8 cellular contexts compared by ENCODE assay signal in genomic region chr20:36936761-36937432, GRCh38. TPM values are rescaled to one million over a fixed set of nuclear protein-coding genes. Genes with fewer than 3 reads are reported as not detected.
DNase-seq lines count a peak whose midpoint lies in the region; ATAC-seq and TF ChIP-seq lines count a peak whose summit lies in the region.
"Not testable (repeated sequence)": the region's sequence is repeated elsewhere in the genome, so short reads cannot be mapped to it uniquely, and the experiment has no call there.

No MANE protein-coding gene starts in this region.

- peak overlapping the region; percentile 26 for H3K4me3 Mint-ChIP-seq in CD8-positive, alpha-beta T cell
- peak overlapping the region in 2 of 3 donors; percentile 14 to 56 for H3K4me3 Mint-ChIP-seq in T-cell
- not testable (repeated sequence) for H3K4me3 Mint-ChIP-seq in activated naive CD4-positive, alpha-beta T cell treated with anti-CD3 and anti-CD28 coated beads, Interleukin-2, amount 10 ng/mL, durations not matched to agents 7 days and 5 days

- H3K27me3 ChIP-seq in CD8-positive, alpha-beta T cell (ENCODE audit: insufficient read depth, low read length); left ventricle myocardium inferior (ENCODE audit: low read depth); skeletal muscle tissue (ENCODE audit: control insufficient read depth in 3 of 3, insufficient read depth in 3 of 3, low read length in 3 of 3); upper lobe of right lung: not testable (repeated sequence)

- not testable (repeated sequence) for H3K9me3 ChIP-seq in CD8-positive, alpha-beta T cell (ENCODE audit: low read length); left ventricle myocardium inferior (replicated peaks); skeletal muscle tissue (ENCODE audit: control insufficient read depth in 3 of 3, low read length in 3 of 3); upper lobe of right lung

- not testable (repeated sequence) for H3K9me3 Mint-ChIP-seq in CD8-positive, alpha-beta T cell; T-cell; activated naive CD4-positive, alpha-beta T cell treated with anti-CD3 and anti-CD28 coated beads, Interleukin-2, amount 10 ng/mL, durations not matched to agents 7 days and 5 days

- H3K4me3 ChIP-seq in CD8-positive, alpha-beta T cell (ENCODE audit: low read depth, low read length); left ventricle myocardium inferior; skeletal muscle tissue (ENCODE audit: low read length in 3 of 3); upper lobe of right lung: not testable (repeated sequence)
- peak overlapping the region; percentile 12 for H3K4me3 ChIP-seq in coronary artery

- not testable (repeated sequence) for H3K27me3 Mint-ChIP-seq in CD8-positive, alpha-beta T cell (ENCODE audit: low read depth); T-cell; activated naive CD4-positive, alpha-beta T cell treated with anti-CD3 and anti-CD28 coated beads, Interleukin-2, amount 10 ng/mL, durations not matched to agents 7 days and 5 days

- H3K36me3 ChIP-seq in CD8-positive, alpha-beta T cell (ENCODE audit: insufficient read depth, low read length): peaks cover 55% of the 10 kb centered on the region
- H3K36me3 ChIP-seq in left ventricle myocardium inferior: peaks cover 74% of the 10 kb centered on the region
- H3K36me3 ChIP-seq in skeletal muscle tissue (ENCODE audit: control insufficient read depth in 3 of 3, insufficient read depth in 3 of 3, low read length in 3 of 3): not testable (repeated sequence)
- H3K36me3 ChIP-seq in upper lobe of right lung: peaks cover 76% of the 10 kb centered on the region

- not testable (repeated sequence) for ATAC-seq in CD8-positive, alpha-beta T cell; T-cell (replicated peaks in 1 of 4)
- ATAC-seq in upper lobe of right lung: peak; percentile 51

- H3K27ac Mint-ChIP-seq in CD8-positive, alpha-beta T cell: peak overlapping the region; percentile 88
- peak overlapping the region; percentile 77 to 87 for H3K27ac Mint-ChIP-seq in T-cell
- peak overlapping the region; percentile 58 for H3K27ac Mint-ChIP-seq in activated naive CD4-positive, alpha-beta T cell treated with anti-CD3 and anti-CD28 coated beads, Interleukin-2, amount 10 ng/mL, durations not matched to agents 7 days and 5 days

- CTCF ChIA-PET in CD8-positive, alpha-beta T cell (lab: Charles Lee): interaction anchor here (0.6 to 1.1 kb wide), 2 partner anchors 18 to 37 kb away, joined by 3 read pairs; no protein-coding TSS in a partner anchor
- CTCF ChIA-PET in T-cell (lab: Charles Lee): interaction anchor here (0.6 to 1.8 kb wide), 3 partner anchors 15 to 347 kb away, joined by 5 to 7 read pairs (median 5); no protein-coding TSS in a partner anchor
- CTCF ChIA-PET in activated naive CD4-positive, alpha-beta T cell treated with anti-CD3 and anti-CD28 coated beads, Interleukin-2, amount 10 ng/mL, durations not matched to agents 7 days and 5 days (lab: Charles Lee): not testable (repeated sequence)

- POLR2A ChIA-PET in CD8-positive, alpha-beta T cell (lab: Charles Lee): interaction anchor here (0.6 to 0.9 kb wide), 2 partner anchors 8 to 27 kb away, joined by 3 to 4 read pairs; no protein-coding TSS in a partner anchor
- POLR2A ChIA-PET in T-cell (lab: Charles Lee): interaction anchor here (0.6 to 0.7 kb wide), 6 partner anchors 9 to 159 kb away, joined by 3 to 7 read pairs (median 4); no protein-coding TSS in a partner anchor

- peaks cover 74% of the 10 kb centered on the region for H3K36me3 Mint-ChIP-seq in CD8-positive, alpha-beta T cell
- peaks cover 51% of the 10 kb centered on the region for H3K36me3 Mint-ChIP-seq in T-cell
- H3K36me3 Mint-ChIP-seq in activated naive CD4-positive, alpha-beta T cell treated with anti-CD3 and anti-CD28 coated beads, Interleukin-2, amount 10 ng/mL, durations not matched to agents 7 days and 5 days: peaks cover 63% of the 10 kb centered on the region

- H3K27ac ChIP-seq in CD8-positive, alpha-beta T cell (ENCODE audit: low read depth, low read length): not testable (repeated sequence)
- H3K27ac ChIP-seq in coronary artery: peak overlapping the region; percentile 65 to 79
- peak overlapping the region; percentile 93 for H3K27ac ChIP-seq in left ventricle myocardium inferior (replicated peaks)
- H3K27ac ChIP-seq in skeletal muscle tissue (ENCODE audit: low read depth, low read length): peak overlapping the region; percentile 62
- H3K27ac ChIP-seq in upper lobe of right lung: peak overlapping the region; percentile 37

- peaks cover 69% of the 10 kb centered on the region for H3K4me1 ChIP-seq in CD8-positive, alpha-beta T cell (ENCODE audit: insufficient read depth, low read length)
- H3K4me1 ChIP-seq in left ventricle myocardium inferior: peaks cover 70% of the 10 kb centered on the region
- H3K4me1 ChIP-seq in skeletal muscle tissue (ENCODE audit: control insufficient read depth in 3 of 3, insufficient read depth in 3 of 3, low read length in 3 of 3): peaks cover 4 to 13% (median 10%) of the 10 kb centered on the region in 3 donors
- peaks cover 58% of the 10 kb centered on the region for H3K4me1 ChIP-seq in upper lobe of right lung

- TF ChIP-seq CTCF in CD8-positive, alpha-beta T cell (IDR thresholded peaks at IDR 0.05); coronary artery (IDR thresholded peaks at IDR 0.05); left ventricle myocardium inferior (IDR thresholded peaks at IDR 0.05; ENCODE audit: borderline replicate concordance); upper lobe of right lung (IDR thresholded peaks at IDR 0.05): not testable (repeated sequence)

- not testable (repeated sequence) for H3K9ac ChIP-seq in skeletal muscle tissue (ENCODE audit: low read depth in 1 of 3, low read length in 3 of 3)

- not testable (repeated sequence) for DNase-seq in CD8-positive, alpha-beta T cell; T-cell; activated naive CD4-positive, alpha-beta T cell treated with anti-CD3 and anti-CD28 coated beads, Interleukin-2, amount 10 ng/mL, durations not matched to agents 7 days and 5 days; left ventricle myocardium inferior
- DNase-seq in coronary artery (ENCODE audit: low spot score) (peak; percentile 59), mesenteric fat pad (ENCODE audit: low spot score) (peak; percentile 59), upper lobe of right lung (peak; percentile 32)

- H3K4me1 Mint-ChIP-seq in CD8-positive, alpha-beta T cell (ENCODE audit: low read depth): peaks cover 59% of the 10 kb centered on the region
- H3K4me1 Mint-ChIP-seq in T-cell: peaks cover 59 to 78% (median 68%) of the 10 kb centered on the region in 3 donors
- H3K4me1 Mint-ChIP-seq in activated naive CD4-positive, alpha-beta T cell treated with anti-CD3 and anti-CD28 coated beads, Interleukin-2, amount 10 ng/mL, durations not matched to agents 7 days and 5 days: peaks cover 65% of the 10 kb centered on the region

- intact Hi-C loops in CD8-positive, alpha-beta T cell (cut with DNase I, micrococcal nuclease): loop anchor here (5.0 to 10.0 kb wide), 2 partner anchors 35 to 148 kb away; no protein-coding TSS in a partner anchor
- intact Hi-C loops in left ventricle myocardium inferior (cut with micrococcal nuclease); upper lobe of right lung (cut with DNase I): not testable (repeated sequence)

RNA-seq across cellular contexts. Expression of gene SAMHD1, which starts 14.6 kb away (rescaled TPM):
- total RNA-seq in CD8-positive, alpha-beta T cell: 10 to 100 TPM; 74.6 to 78.2 TPM
- 100 to 1,000 TPM; 218 to 437 (median 244) TPM for total RNA-seq in T-cell
- total RNA-seq in left ventricle myocardium inferior: 37.8 TPM
- total RNA-seq in mesenteric fat pad: 280 TPM
- 45.9 TPM for total RNA-seq in skeletal muscle tissue
- total RNA-seq in upper lobe of right lung: 177 TPM
